Comparison of ENCODE assay signal across 1 cellular context in the genomic region with DNA sequence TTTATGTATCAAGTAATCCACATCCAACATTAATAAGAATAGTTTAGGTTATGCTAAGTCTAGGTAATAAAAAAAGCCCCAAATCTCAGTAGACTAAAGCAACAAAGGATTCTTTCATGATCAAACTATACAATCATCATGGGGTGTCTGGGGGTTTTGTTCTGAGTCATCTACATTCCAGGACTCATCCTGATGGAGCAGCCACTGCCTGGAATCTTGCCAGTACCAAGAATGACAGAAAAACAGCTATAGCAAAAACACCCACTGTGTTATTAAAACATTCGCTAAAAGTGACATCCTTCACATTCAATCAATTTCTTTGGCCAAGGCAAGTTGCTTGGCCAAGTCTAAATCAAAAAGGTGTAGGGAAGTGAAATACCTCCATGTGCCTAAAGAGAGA.
TF ChIP-seq lines count a peak whose summit lies in the region.

No MANE protein-coding gene starts in this region.

TF ChIP-seq in HepG2, 621 proteins besides CTCF, POLR2A, EP300 and RAD21:
- TF ChIP-seq, protein P1, sequence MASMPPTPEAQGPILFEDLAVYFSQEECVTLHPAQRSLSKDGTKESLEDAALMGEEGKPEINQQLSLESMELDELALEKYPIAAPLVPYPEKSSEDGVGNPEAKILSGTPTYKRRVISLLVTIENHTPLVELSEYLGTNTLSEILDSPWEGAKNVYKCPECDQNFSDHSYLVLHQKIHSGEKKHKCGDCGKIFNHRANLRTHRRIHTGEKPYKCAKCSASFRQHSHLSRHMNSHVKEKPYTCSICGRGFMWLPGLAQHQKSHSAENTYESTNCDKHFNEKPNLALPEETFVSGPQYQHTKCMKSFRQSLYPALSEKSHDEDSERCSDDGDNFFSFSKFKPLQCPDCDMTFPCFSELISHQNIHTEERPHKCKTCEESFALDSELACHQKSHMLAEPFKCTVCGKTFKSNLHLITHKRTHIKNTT (CRISPR knock-in tag; IDR thresholded peaks at IDR 0.05), result no peak
- no peak for TF ChIP-seq ZNF333 (CRISPR knock-in tag; IDR thresholded peaks at IDR 0.05; ENCODE audit: borderline replicate concordance)
- TF ChIP-seq RFXANK (CRISPR knock-in tag; IDR thresholded peaks at IDR 0.05), result no peak
- TF ChIP-seq, protein P2, sequence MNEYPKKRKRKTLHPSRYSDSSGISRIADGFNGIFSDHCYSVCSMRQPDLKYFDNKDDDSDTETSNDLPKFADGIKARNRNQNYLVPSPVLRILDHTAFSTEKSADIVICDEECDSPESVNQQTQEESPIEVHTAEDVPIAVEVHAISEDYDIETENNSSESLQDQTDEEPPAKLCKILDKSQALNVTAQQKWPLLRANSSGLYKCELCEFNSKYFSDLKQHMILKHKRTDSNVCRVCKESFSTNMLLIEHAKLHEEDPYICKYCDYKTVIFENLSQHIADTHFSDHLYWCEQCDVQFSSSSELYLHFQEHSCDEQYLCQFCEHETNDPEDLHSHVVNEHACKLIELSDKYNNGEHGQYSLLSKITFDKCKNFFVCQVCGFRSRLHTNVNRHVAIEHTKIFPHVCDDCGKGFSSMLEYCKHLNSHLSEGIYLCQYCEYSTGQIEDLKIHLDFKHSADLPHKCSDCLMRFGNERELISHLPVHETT (CRISPR knock-in tag; conservative IDR thresholded peaks at IDR 0.05), result no peak
- TF ChIP-seq, protein P3, sequence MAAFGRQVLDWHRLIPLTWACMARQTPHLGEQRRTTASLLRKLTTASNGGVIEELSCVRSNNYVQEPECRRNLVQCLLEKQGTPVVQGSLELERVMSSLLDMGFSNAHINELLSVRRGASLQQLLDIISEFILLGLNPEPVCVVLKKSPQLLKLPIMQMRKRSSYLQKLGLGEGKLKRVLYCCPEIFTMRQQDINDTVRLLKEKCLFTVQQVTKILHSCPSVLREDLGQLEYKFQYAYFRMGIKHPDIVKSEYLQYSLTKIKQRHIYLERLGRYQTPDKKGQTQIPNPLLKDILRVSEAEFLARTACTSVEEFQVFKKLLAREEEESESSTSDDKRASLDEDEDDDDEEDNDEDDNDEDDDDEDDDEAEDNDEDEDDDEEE (CRISPR knock-in tag; IDR thresholded peaks at IDR 0.05), result no peak
- TF ChIP-seq REXO4 (CRISPR knock-in tag; IDR thresholded peaks at IDR 0.05; ENCODE audit: borderline replicate concordance), result no peak
- TF ChIP-seq ZFP1 (CRISPR knock-in tag; IDR thresholded peaks at IDR 0.05), result no peak
- TF ChIP-seq FOXK2 (IDR thresholded peaks at IDR 0.05), result no peak
- TF ChIP-seq SRSF1 (optimal IDR thresholded peaks at IDR 0.05; ENCODE audit: low read depth, low read length), result no peak
- no peak for TF ChIP-seq ZNF431 (CRISPR knock-in tag; IDR thresholded peaks at IDR 0.05; ENCODE audit: borderline replicate concordance, low read depth)
- TF ChIP-seq TBP (CRISPR knock-in tag; IDR thresholded peaks at IDR 0.05), result no peak
- no peak for TF ChIP-seq ZNF124 (CRISPR knock-in tag; IDR thresholded peaks at IDR 0.05)
- TF ChIP-seq, protein P4, sequence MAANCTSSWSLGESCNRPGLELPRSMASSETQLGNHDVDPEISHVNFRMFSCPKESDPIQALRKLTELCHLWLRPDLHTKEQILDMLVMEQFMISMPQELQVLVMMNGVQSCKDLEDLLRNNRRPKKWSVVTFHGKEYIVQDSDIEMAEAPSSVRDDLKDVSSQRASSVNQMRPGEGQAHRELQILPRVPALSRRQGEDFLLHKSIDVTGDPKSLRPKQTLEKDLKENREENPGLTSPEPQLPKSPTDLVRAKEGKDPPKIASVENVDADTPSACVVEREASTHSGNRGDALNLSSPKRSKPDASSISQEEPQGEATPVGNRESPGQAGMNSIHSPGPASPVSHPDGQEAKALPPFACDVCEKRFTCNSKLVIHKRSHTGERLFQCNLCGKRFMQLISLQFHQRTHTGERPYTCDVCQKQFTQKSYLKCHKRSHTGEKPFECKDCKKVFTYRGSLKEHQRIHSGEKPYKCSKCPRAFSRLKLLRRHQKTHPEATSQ (CRISPR knock-in tag; IDR thresholded peaks at IDR 0.05; ENCODE audit: borderline replicate concordance), result no peak
- TF ChIP-seq, protein P5, sequence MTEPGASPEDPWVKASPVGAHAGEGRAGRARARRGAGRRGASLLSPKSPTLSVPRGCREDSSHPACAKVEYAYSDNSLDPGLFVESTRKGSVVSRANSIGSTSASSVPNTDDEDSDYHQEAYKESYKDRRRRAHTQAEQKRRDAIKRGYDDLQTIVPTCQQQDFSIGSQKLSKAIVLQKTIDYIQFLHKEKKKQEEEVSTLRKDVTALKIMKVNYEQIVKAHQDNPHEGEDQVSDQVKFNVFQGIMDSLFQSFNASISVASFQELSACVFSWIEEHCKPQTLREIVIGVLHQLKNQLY (CRISPR knock-in tag; IDR thresholded peaks at IDR 0.05), result no peak
- no peak for TF ChIP-seq CEBPG (CRISPR knock-in tag; IDR thresholded peaks at IDR 0.05)
- no peak for TF ChIP-seq ZNF672 (CRISPR knock-in tag; IDR thresholded peaks at IDR 0.05)
- TF ChIP-seq RFX1 (IDR thresholded peaks at IDR 0.05), result no peak
- TF ChIP-seq, protein P6, sequence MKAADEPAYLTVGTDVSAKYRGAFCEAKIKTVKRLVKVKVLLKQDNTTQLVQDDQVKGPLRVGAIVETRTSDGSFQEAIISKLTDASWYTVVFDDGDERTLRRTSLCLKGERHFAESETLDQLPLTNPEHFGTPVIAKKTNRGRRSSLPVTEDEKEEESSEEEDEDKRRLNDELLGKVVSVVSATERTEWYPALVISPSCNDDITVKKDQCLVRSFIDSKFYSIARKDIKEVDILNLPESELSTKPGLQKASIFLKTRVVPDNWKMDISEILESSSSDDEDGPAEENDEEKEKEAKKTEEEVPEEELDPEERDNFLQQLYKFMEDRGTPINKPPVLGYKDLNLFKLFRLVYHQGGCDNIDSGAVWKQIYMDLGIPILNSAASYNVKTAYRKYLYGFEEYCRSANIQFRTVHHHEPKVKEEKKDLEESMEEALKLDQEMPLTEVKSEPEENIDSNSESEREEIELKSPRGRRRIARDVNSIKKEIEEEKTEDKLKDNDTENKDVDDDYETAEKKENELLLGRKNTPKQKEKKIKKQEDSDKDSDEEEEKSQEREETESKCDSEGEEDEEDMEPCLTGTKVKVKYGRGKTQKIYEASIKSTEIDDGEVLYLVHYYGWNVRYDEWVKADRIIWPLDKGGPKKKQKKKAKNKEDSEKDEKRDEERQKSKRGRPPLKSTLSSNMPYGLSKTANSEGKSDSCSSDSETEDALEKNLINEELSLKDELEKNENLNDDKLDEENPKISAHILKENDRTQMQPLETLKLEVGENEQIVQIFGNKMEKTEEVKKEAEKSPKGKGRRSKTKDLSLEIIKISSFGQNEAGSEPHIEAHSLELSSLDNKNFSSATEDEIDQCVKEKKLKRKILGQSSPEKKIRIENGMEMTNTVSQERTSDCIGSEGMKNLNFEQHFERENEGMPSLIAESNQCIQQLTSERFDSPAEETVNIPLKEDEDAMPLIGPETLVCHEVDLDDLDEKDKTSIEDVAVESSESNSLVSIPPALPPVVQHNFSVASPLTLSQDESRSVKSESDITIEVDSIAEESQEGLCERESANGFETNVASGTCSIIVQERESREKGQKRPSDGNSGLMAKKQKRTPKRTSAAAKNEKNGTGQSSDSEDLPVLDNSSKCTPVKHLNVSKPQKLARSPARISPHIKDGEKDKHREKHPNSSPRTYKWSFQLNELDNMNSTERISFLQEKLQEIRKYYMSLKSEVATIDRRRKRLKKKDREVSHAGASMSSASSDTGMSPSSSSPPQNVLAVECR (CRISPR knock-in tag; IDR thresholded peaks at IDR 0.05; ENCODE audit: borderline replicate concordance), result no peak
- no peak for TF ChIP-seq BRD4 (CRISPR knock-in tag; IDR thresholded peaks at IDR 0.05)
